19 cellular contexts compared by ENCODE assay signal in the genomic region with DNA sequence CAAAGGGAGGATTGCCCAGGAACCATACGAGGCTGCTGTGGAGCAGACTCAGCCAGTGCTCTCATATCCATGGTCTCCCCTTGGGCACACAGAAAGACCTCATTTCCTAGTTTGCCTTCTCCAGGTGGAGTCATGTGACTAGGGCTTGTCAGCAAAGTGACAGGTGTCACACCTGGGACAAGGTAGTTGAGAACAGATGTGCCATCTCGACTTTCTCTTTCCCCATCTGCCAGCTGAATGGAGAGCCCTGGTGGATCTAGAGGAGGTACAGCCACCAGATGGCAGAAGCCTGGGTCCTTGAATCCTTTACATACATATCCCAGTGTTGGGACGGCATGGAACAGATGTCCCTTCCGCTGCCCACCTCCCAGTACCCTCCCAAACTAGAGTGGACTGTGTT. TPM values are rescaled to one million over a fixed set of nuclear protein-coding genes. Genes with fewer than 3 reads are reported as not detected.
A peak's percentile ranks its signal among the peaks of the same experiment; 100 is the strongest.
DNase-seq lines count a peak whose midpoint lies in the region; ATAC-seq lines count a peak whose summit lies in the region.
"Had no signal": no experiment of that assay in that cellular context is flagged by ENCODE, and none has a peak within 500 bp of the region (broad histone marks: within the 10 kb centered on the region; RNA-seq: fewer than 3 reads in every experiment).

No MANE protein-coding gene starts in this region.

- in situ Hi-C loops in G401 (cut with HindIII; ENCODE audit: low sequenced_read_pairs): no loop called here

- no peaks in the 10 kb centered on the region for H3K27me3 ChIP-seq in duodenal mucosa (ENCODE audit: control insufficient read depth in 1 of 2, insufficient read depth in 2 of 2, low read length in 2 of 2)
- H3K27me3 ChIP-seq: BLaER1 treated with 17β-estradiol and CSF1 and Interleukin-3, amounts not matched to agents 10 nM and 100 nM; brain microvascular endothelial cell; Peyer's patch; right lobe of liver had no signal

- H3K4me1 ChIP-seq in duodenal mucosa (ENCODE audit: control insufficient read depth in 1 of 2, insufficient read depth in 2 of 2, low read length in 2 of 2): peaks cover 38 to 41% of the 10 kb centered on the region in 2 donors
- H3K4me1 ChIP-seq: right lobe of liver had no signal

- H3K27ac ChIP-seq in duodenal mucosa (ENCODE audit: low read depth, low read length) (peak overlapping the region; percentile 23), skin epidermis (peak overlapping the region in 16 of 21 experiments; percentile 11 to 77 (median 56))
- H3K27ac ChIP-seq: BLaER1 treated with 17β-estradiol and CSF1 and Interleukin-3, amounts not matched to agents 10 nM and 100 nM; KMS-11; right lobe of liver had no signal

- DNase-seq in G401 (ENCODE audit: low spot score): peak; percentile 34
- DNase-seq in NCI-H2171 treated with DMSO at 0.1 percent for 48 hours (lab: John Stamatoyannopoulos, UW): peak; percentile 98
- no peak for DNase-seq in stimulated activated CD8-positive, alpha-beta memory T cell treated with anti-CD3 and anti-CD28 coated beads, Interleukin-4, amount 100 ng/mL, for 48 hours
- DNase-seq in islet precursor cell: no peak
- DNase-seq: activated CD4-positive, alpha-beta memory T cell treated with anti-CD3 and anti-CD28 coated beads for 36 hours; activated T-cell treated with anti-CD3 and anti-CD28 coated beads, Interleukin-2, amount 50 U/mL, for 24 hours; brain microvascular endothelial cell; hippocampal formation; left cardiac atrium; NCI-H1105; nucleus accumbens; right lobe of liver; stimulated activated CD4-positive, alpha-beta T cell treated with anti-CD3 and anti-CD28 coated beads, Interleukin-2, amount 100 ng/mL, for 48 hours had no signal

- ATAC-seq in HG02870 (IDR thresholded peaks at IDR 0.05; ENCODE audit: unreplicated experiment): no peak

- H3K9me3 ChIP-seq in duodenal mucosa (ENCODE audit: control insufficient read depth in 1 of 2, low read length in 2 of 2): no peaks in the 10 kb centered on the region
- H3K9me3 ChIP-seq: BLaER1 treated with 17β-estradiol and CSF1 and Interleukin-3, amounts not matched to agents 10 nM and 100 nM; Peyer's patch; right lobe of liver had no signal

- peaks cover 14 to 33% of the 10 kb centered on the region in 2 donors for H3K36me3 ChIP-seq in duodenal mucosa (ENCODE audit: control insufficient read depth in 1 of 2, insufficient read depth in 2 of 2, low read length in 2 of 2)
- H3K36me3 ChIP-seq: BLaER1 treated with 17β-estradiol and CSF1 and Interleukin-3, amounts not matched to agents 10 nM and 100 nM; right lobe of liver had no signal

- H3K4me3 ChIP-seq in duodenal mucosa (ENCODE audit: low read depth in 1 of 2, low read length in 2 of 2) (no peak overlapping the region), skin epidermis (no peak overlapping the region)
- H3K4me3 ChIP-seq: BLaER1 treated with 17β-estradiol and CSF1 and Interleukin-3, amounts not matched to agents 10 nM and 100 nM; Peyer's patch; right lobe of liver had no signal

- no peak overlapping the region for H3K9ac ChIP-seq in duodenal mucosa (ENCODE audit: low read depth in 1 of 2, low read length in 2 of 2)
- H3K9ac ChIP-seq: BLaER1 treated with 17β-estradiol and CSF1 and Interleukin-3, amounts not matched to agents 10 nM and 100 nM; KMS-11 had no signal

RNA-seq across cellular contexts. Expression of gene ALDOB, which starts 42.9 kb away (rescaled TPM):
- total RNA-seq in G401 (2014; rRNA removed; shearing (Covaris generic)): not detected in 2 replicates
- total RNA-seq: activated CD4-positive, alpha-beta memory T cell treated with anti-CD3 and anti-CD28 coated beads for 36 hours had no signal

RNA-seq across cellular contexts. Expression of gene RNF20, which starts 55.2 kb away (rescaled TPM):
- total RNA-seq in G401 (2014; rRNA removed; shearing (Covaris generic)): 13.5 and 21.4 TPM in 2 replicates

Comparison
In these comparisons a context has a peak if more than half of its experiments do, and no peak if none do; other contexts are left out.
1. DNase-seq: peak in G401 (single experiment) and NCI-H2171 treated with DMSO at 0.1 percent for 48 hours (single experiment); none in stimulated activated CD8-positive, alpha-beta memory T cell treated with anti-CD3 and anti-CD28 coated beads, Interleukin-4, amount 100 ng/mL, for 48 hours (single experiment) and islet precursor cell (single experiment).